ENCODE assay signal across 7 cellular contexts in genomic region chr16:75491876-75492275, GRCh38. TPM values are rescaled to one million over a fixed set of nuclear protein-coding genes. Genes with fewer than 3 reads are reported as not detected.
DNase-seq lines count a peak whose midpoint lies in the region; TF ChIP-seq lines count a peak whose summit lies in the region.
"Had no signal": no experiment of that assay in that cellular context is flagged by ENCODE, and none has a peak within 500 bp of the region (broad histone marks: within the 10 kb centered on the region; RNA-seq: fewer than 3 reads in every experiment).

No MANE protein-coding gene starts in this region.

- H3K36me3 ChIP-seq in stomach: no peaks in the 10 kb centered on the region
- no peaks in the 10 kb centered on the region for H3K36me3 ChIP-seq in CD8-positive, alpha-beta memory T cell (ENCODE audit: insufficient read depth, low read length)

- no peaks in the 10 kb centered on the region for H3K36me3 Mint-ChIP-seq in CD8-positive, alpha-beta memory T cell
- H3K36me3 Mint-ChIP-seq: activated naive CD8-positive, alpha-beta T cell had no signal

- TF ChIP-seq POLR2A in stomach (IDR thresholded peaks at IDR 0.05): no peak

- intact Hi-C loops in stomach (cut with DNase I; ENCODE audit: low total_unique reads): no loop called here

- H3K27ac ChIP-seq in stomach: no peak overlapping the region
- no peak overlapping the region for H3K27ac ChIP-seq in CD8-positive, alpha-beta memory T cell (ENCODE audit: low read depth, low read length)

- CTCF ChIA-PET in CD8-positive, alpha-beta memory T cell (lab: Charles Lee): interaction anchor here (1.2 to 1.4 kb wide), 2 partner anchors 20 to 27 kb away, joined by 3 read pairs; partner anchors contain the start of gene TMEM170A

- no peak overlapping the region for H3K4me3 Mint-ChIP-seq in CD8-positive, alpha-beta memory T cell
- H3K4me3 Mint-ChIP-seq: activated naive CD8-positive, alpha-beta T cell had no signal

- WGBS in stomach, 5 donors: 80 to 95% (median 90%) methylated on average over 1 of the region's 1 CpG

- H3K4me1 Mint-ChIP-seq in CD8-positive, alpha-beta memory T cell: peaks cover 7 to 9% (median 8%) of the 10 kb centered on the region in 3 donors

- no peak overlapping the region for H3K4me3 ChIP-seq in GM12865 (ENCODE audit: low read depth, low read length)
- H3K4me3 ChIP-seq in stomach: no peak overlapping the region
- no peak overlapping the region for H3K4me3 ChIP-seq in CD8-positive, alpha-beta memory T cell (ENCODE audit: low read length)

- H3K27me3 Mint-ChIP-seq in CD8-positive, alpha-beta memory T cell: peaks cover 21 to 42% of the 10 kb centered on the region in 2 donors

- TF ChIP-seq EP300 in stomach (IDR thresholded peaks at IDR 0.05): no peak

- H3K27ac Mint-ChIP-seq in CD8-positive, alpha-beta memory T cell: no peak overlapping the region
- H3K27ac Mint-ChIP-seq: activated naive CD8-positive, alpha-beta T cell had no signal

- DNase-seq in GM12865 (ENCODE audit: low read depth): peak; percentile 28
- DNase-seq in NCI-H345 treated with DMSO at 0.1 percent for 48 hours (lab: John Stamatoyannopoulos, UW; ENCODE audit: unreplicated experiment): peak; percentile 50
- DNase-seq in inferior parietal cortex (ENCODE audit: extremely low spot score): peak; percentile 55
- DNase-seq in stomach: no peak
- DNase-seq in CD8-positive, alpha-beta memory T cell: no peak
- DNase-seq in hepatic stellate cell (ENCODE audit: low spot score): no peak

- H3K9me3 Mint-ChIP-seq in CD8-positive, alpha-beta memory T cell: no peaks in the 10 kb centered on the region

- peaks cover 0 to 51% (median 25%) of the 10 kb centered on the region in 3 donors for H3K27me3 ChIP-seq in stomach
- H3K27me3 ChIP-seq in CD8-positive, alpha-beta memory T cell (ENCODE audit: insufficient read depth, low read length, poor library complexity, severe bottlenecking): peaks cover 15% of the 10 kb centered on the region

- peaks cover 11 to 16% (median 12%) of the 10 kb centered on the region in 4 donors for H3K4me1 ChIP-seq in stomach
- H3K4me1 ChIP-seq in CD8-positive, alpha-beta memory T cell (ENCODE audit: insufficient read depth, low read length): peaks cover 6% of the 10 kb centered on the region

- no peaks in the 10 kb centered on the region for H3K9me3 ChIP-seq in stomach
- H3K9me3 ChIP-seq in CD8-positive, alpha-beta memory T cell (ENCODE audit: low read length): no peaks in the 10 kb centered on the region

- POLR2A ChIA-PET in CD8-positive, alpha-beta memory T cell (lab: Charles Lee): no interaction called here

- TF ChIP-seq CTCF in GM12865 (IDR thresholded peaks at IDR 0.05; ENCODE audit: insufficient read depth, low read depth, low read length, missing control alignments): peak; percentile 33
- no peak for TF ChIP-seq CTCF in stomach (IDR thresholded peaks at IDR 0.05)

RNA-seq across cellular contexts. Expression of gene CHST6, which starts 3.4 kb away (rescaled TPM):
- total RNA-seq in stomach: under 1 TPM in 2 of 5 donors, not detected in 3; 0.29 to 0.73 TPM
- under 1 TPM in 1 of 3 donors, not detected in 2; 0.23 TPM for polyA plus RNA-seq in stomach
- total RNA-seq in CD8-positive, alpha-beta memory T cell: under 1 TPM; 0.04 to 0.11 TPM
- polyA plus RNA-seq in CD8-positive, alpha-beta memory T cell: not detected

RNA-seq across cellular contexts. Expression of gene TMEM170A, which starts 27.4 kb away (rescaled TPM):
- total RNA-seq in stomach: 100 to 1,000 TPM in 1 of 5 donors, 10 to 100 TPM in 3, 1 to 10 TPM in 1; 7.6 to 134 (median 12.0) TPM
- 1 to 10 TPM; 3.6 to 4.1 (median 3.7) TPM for polyA plus RNA-seq in stomach
- total RNA-seq in CD8-positive, alpha-beta memory T cell: 10 to 100 TPM; 40.9 to 41.8 TPM
- polyA plus RNA-seq in CD8-positive, alpha-beta memory T cell: 41.7 TPM

RNA-seq across cellular contexts. Expression of gene CHST5, which starts 44.0 kb away (rescaled TPM):
- total RNA-seq in stomach: 10 to 100 TPM in 1 of 5 donors, 1 to 10 TPM in 3, not detected in 1; 1.1 to 23.2 (median 3.0) TPM
- polyA plus RNA-seq in stomach: under 1 TPM in 1 of 3 donors, not detected in 2; 0.05 TPM
- not detected for total RNA-seq in CD8-positive, alpha-beta memory T cell
- not detected for polyA plus RNA-seq in CD8-positive, alpha-beta memory T cell

RNA-seq across cellular contexts. Expression of gene CFDP1, which starts 58.6 kb away (rescaled TPM):
- total RNA-seq in stomach: 100 to 1,000 TPM in 1 of 5 donors, 10 to 100 TPM in 3, not detected in 1; 25.8 to 104 (median 63.9) TPM
- 100 to 1,000 TPM in 1 of 3 donors, 10 to 100 TPM in 2; 49.4 to 126 (median 60.7) TPM for polyA plus RNA-seq in stomach
- total RNA-seq in CD8-positive, alpha-beta memory T cell: 10 to 100 TPM; 34.2 to 39.1 TPM
- polyA plus RNA-seq in CD8-positive, alpha-beta memory T cell: 33.8 TPM

Comparison
In these comparisons a context has a peak if more than half of its experiments do, and no peak if none do; other contexts are left out.
1. DNase-seq: peak in GM12865 (single experiment), NCI-H345 treated with DMSO at 0.1 percent for 48 hours (single experiment) and inferior parietal cortex (single experiment); none in stomach (single experiment), CD8-positive, alpha-beta memory T cell (0 of 5) and hepatic stellate cell (single experiment).